Comparison of ENCODE assay signal across 11 cellular contexts in the genomic region with DNA sequence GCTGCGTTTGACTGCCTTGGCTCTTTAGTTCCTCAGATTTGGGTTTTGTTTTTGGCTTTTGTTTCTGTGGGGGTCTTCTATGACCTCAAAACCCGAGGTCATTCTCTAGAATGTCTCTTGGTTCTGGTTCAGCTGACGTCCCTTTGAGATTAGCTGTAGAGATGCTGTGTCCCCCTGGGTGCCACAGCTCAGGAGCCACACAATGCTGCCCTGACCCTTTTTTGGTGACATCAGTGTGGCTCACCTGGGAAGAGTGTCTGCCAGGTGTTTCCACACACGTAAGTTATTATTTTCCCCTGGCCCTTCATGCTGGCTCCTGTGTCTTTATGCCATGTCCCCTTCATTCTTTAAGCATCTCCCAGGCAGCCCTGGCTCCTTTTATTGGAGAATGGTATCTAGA.
"Had no signal": no experiment of that assay in that cellular context is flagged by ENCODE, and none has a peak within 500 bp of the region (broad histone marks: within the 10 kb centered on the region; RNA-seq: fewer than 3 reads in every experiment).

No MANE protein-coding gene starts in this region.

- H3K36me3 ChIP-seq: cardiac muscle cell had no signal

- H3K4me3 ChIP-seq: cardiac muscle cell had no signal

- H3K27me3 ChIP-seq: cardiac muscle cell had no signal

- H3K27ac ChIP-seq: cardiac muscle cell had no signal

- DNase-seq: activated CD4-positive, alpha-beta T cell treated with anti-CD3 and anti-CD28 coated beads, Interleukin-2, amount 50 U/mL, for 1 hour; activated CD8-positive, alpha-beta memory T cell treated with anti-CD3 and anti-CD28 coated beads, Interleukin-2, amount 10 ng/mL, durations not matched to agents 7 days and 5 days; activated T-cell treated with anti-CD3 and anti-CD28 coated beads, Interleukin-2, amount 50 U/mL, for 4 hours; hippocampal formation; nephron progenitor cell; retina; SIG-M5; stimulated activated CD4-positive, alpha-beta T cell treated with anti-CD3 and anti-CD28 coated beads, Interleukin-1b, Interleukin-23, amount 100 ng/mL, for 48 hours had no signal

- ATAC-seq: activated CD8-positive, alpha-beta memory T cell treated with anti-CD3 and anti-CD28 coated beads, Interleukin-2, amount 10 ng/mL, durations not matched to agents 7 days and 5 days; activated T-cell treated with anti-CD3 and anti-CD28 coated beads, Interleukin-2, amount 50 U/mL, for 4 hours; Panc1; stimulated activated memory B cell treated with anti-CD40 and anti-IgM and Interleukin-4, amounts not matched to agents 10 μg/mL and 1 μg/mL and 100 μg/mL, for 72 hours had no signal
